ENCODE assay signal across 29 cellular contexts in genomic region chr11:94853836-94854235, GRCh38.
"Had no signal": no experiment of that assay in that cellular context is flagged by ENCODE, and none has a peak within 500 bp of the region (broad histone marks: within the 10 kb centered on the region; RNA-seq: fewer than 3 reads in every experiment).

No MANE protein-coding gene starts in this region.

- H3K36me3 ChIP-seq: SJSA1 had no signal

- H3K27me3 ChIP-seq: brain microvascular endothelial cell, MG63, SJSA1 had no signal

- H3K36me3 Mint-ChIP-seq: activated naive CD8-positive, alpha-beta T cell treated with anti-CD3 and anti-CD28 coated beads for 36 hours had no signal

- H3K4me1 ChIP-seq: SJSA1 had no signal

- H3K27me3 Mint-ChIP-seq: activated CD4-positive, alpha-beta T cell treated with anti-CD3 and anti-CD28 coated beads, Interleukin-2, amount 10 ng/mL, durations not matched to agents 24 days and 14 days; activated CD8-positive, alpha-beta T cell treated with anti-CD3 and anti-CD28 coated beads for 36 hours; activated naive CD8-positive, alpha-beta T cell treated with anti-CD3 and anti-CD28 coated beads for 36 hours had no signal

- ATAC-seq: activated CD8-positive, alpha-beta T cell treated with anti-CD3 and anti-CD28 coated beads for 36 hours; activated T-cell treated with anti-CD3 and anti-CD28 coated beads, Interleukin-2, amount 50 U/mL, for 72 hours; activated T-helper 17 cell treated with anti-CD3 and anti-CD28 coated beads, Interleukin-2, amount 50 U/mL, for 72 hours; Panc1 had no signal

- H3K4me1 Mint-ChIP-seq: activated CD4-positive, alpha-beta T cell treated with anti-CD3 and anti-CD28 coated beads, Interleukin-2, amount 10 ng/mL, durations not matched to agents 24 days and 14 days; activated naive CD8-positive, alpha-beta T cell treated with anti-CD3 and anti-CD28 coated beads for 36 hours; activated T-helper 17 cell treated with anti-CD3 and anti-CD28 coated beads, Interleukin-2, amount 50 U/mL, for 72 hours had no signal

- H3K4me3 ChIP-seq: MG63, SJSA1 had no signal

- H3K9ac ChIP-seq: SK-N-SH had no signal

- H3K9me3 Mint-ChIP-seq: activated CD4-positive, alpha-beta T cell treated with anti-CD3 and anti-CD28 coated beads, Interleukin-2, amount 10 ng/mL, durations not matched to agents 24 days and 14 days; activated CD8-positive, alpha-beta T cell treated with anti-CD3 and anti-CD28 coated beads for 36 hours; activated naive CD8-positive, alpha-beta T cell treated with anti-CD3 and anti-CD28 coated beads for 36 hours; activated T-cell treated with anti-CD3 and anti-CD28 coated beads, Interleukin-2, amount 50 U/mL, for 72 hours; activated T-helper 17 cell treated with anti-CD3 and anti-CD28 coated beads, Interleukin-2, amount 50 U/mL, for 72 hours; T-helper 1 cell treated with Interleukin-12 subunit alpha and Interleukin-12 subunit beta and Interleukin-4 antibody, amounts not matched to agents 30 μg/mL and 1 μg/mL, for 36 hours; T-helper 2 cell treated with Interferon-gamma antibody and Interleukin-4, amounts not matched to agents 5 μg/mL and 100 μg/mL, for 36 hours had no signal

- H3K9me3 ChIP-seq: MG63, SJSA1, SK-N-SH had no signal

- H3K27ac ChIP-seq: brain microvascular endothelial cell, SJSA1 had no signal

- H3K4me2 ChIP-seq: SK-N-SH had no signal

- H3K27ac Mint-ChIP-seq: activated CD4-positive, alpha-beta T cell treated with anti-CD3 and anti-CD28 coated beads, Interleukin-2, amount 10 ng/mL, durations not matched to agents 24 days and 14 days; activated CD8-positive, alpha-beta T cell treated with anti-CD3 and anti-CD28 coated beads for 36 hours; activated naive CD8-positive, alpha-beta T cell treated with anti-CD3 and anti-CD28 coated beads for 36 hours; activated T-cell treated with anti-CD3 and anti-CD28 coated beads, Interleukin-2, amount 50 U/mL, for 72 hours; activated T-helper 17 cell treated with anti-CD3 and anti-CD28 coated beads, Interleukin-2, amount 50 U/mL, for 72 hours; T-helper 1 cell treated with Interleukin-12 subunit alpha and Interleukin-12 subunit beta and Interleukin-4 antibody, amounts not matched to agents 30 μg/mL and 1 μg/mL, for 36 hours; T-helper 2 cell treated with Interferon-gamma antibody and Interleukin-4, amounts not matched to agents 5 μg/mL and 100 μg/mL, for 36 hours had no signal

- H3K4me3 Mint-ChIP-seq: activated CD4-positive, alpha-beta T cell treated with anti-CD3 and anti-CD28 coated beads, Interleukin-2, amount 10 ng/mL, durations not matched to agents 24 days and 14 days; activated CD8-positive, alpha-beta T cell treated with anti-CD3 and anti-CD28 coated beads for 36 hours; activated naive CD8-positive, alpha-beta T cell treated with anti-CD3 and anti-CD28 coated beads for 36 hours; activated T-cell treated with anti-CD3 and anti-CD28 coated beads, Interleukin-2, amount 50 U/mL, for 72 hours; activated T-helper 17 cell treated with anti-CD3 and anti-CD28 coated beads, Interleukin-2, amount 50 U/mL, for 72 hours; T-helper 1 cell treated with Interleukin-12 subunit alpha and Interleukin-12 subunit beta and Interleukin-4 antibody, amounts not matched to agents 30 μg/mL and 1 μg/mL, for 36 hours; T-helper 2 cell treated with Interferon-gamma antibody and Interleukin-4, amounts not matched to agents 5 μg/mL and 100 μg/mL, for 36 hours had no signal

- DNase-seq: activated CD4-positive, alpha-beta T cell treated with anti-CD3 and anti-CD28 coated beads, Interleukin-2, amount 10 ng/mL, durations not matched to agents 24 days and 14 days; activated CD4-positive, alpha-beta T cell treated with anti-CD3 and anti-CD28 coated beads, Interleukin-2, amount 50 U/mL, for 4 hours; activated CD8-positive, alpha-beta T cell treated with anti-CD3 and anti-CD28 coated beads for 36 hours; activated effector memory CD4-positive, alpha-beta T cell treated with anti-CD3 and anti-CD28 coated beads, Interleukin-2, amount 50 U/mL, for 16 hours; activated naive CD4-positive, alpha-beta T cell; activated naive CD4-positive, alpha-beta T cell treated with anti-CD3 and anti-CD28 coated beads, Interleukin-2, amount 50 U/mL, for 16 hours; activated naive CD8-positive, alpha-beta T cell treated with anti-CD3 and anti-CD28 coated beads for 36 hours; activated T-cell treated with anti-CD3 and anti-CD28 coated beads, Interleukin-2, amount 50 U/mL, for 1 hour; activated T-cell treated with anti-CD3 and anti-CD28 coated beads, Interleukin-2, amount 50 U/mL, for 72 hours; amniotic stem cell; aorta; brain microvascular endothelial cell; Karpas-422; KBM-7; MG63; NCI-H1048; NCI-H1105 treated with DMSO at 0.1 percent for 48 hours; NCI-H1436 treated with DMSO at 0.1 percent for 48 hours; NCI-H187 treated with DMSO at 0.1 percent for 48 hours; NCI-H2081; NCI-H345; NCI-H524 treated with DMSO at 0.1 percent for 48 hours; SHP77; SK-N-SH had no signal
